In the genomic region with DNA sequence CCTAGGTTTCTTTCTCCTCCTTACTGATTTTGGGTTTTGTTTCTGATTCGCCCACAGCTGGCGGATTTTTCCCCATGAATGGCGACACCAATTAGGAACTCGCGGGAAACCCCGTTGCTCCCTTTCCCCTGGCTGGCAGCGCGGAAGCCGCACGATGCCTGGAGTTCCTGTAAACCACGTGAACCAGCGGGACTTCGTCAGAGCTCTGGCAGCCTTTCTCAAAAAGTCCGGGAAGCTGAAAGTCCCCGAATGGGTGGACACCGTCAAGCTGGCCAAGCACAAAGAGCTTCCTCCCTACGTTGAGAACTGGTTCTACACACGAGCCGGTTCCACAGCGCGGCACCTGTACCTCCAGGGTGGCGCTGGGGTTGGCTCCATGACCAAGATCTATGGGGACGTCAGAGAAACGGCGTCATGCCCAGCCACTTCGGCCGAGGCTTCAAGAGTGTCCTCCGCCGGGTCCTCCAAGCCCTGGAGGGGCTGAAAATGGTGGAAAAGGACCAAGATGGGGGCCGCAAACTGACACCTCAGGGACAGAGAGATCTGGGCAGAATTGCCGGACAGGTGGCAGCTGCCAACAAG, we compare ENCODE assay signal across 14 cellular contexts. TPM values are rescaled to one million over a fixed set of nuclear protein-coding genes. Genes with fewer than 3 reads are reported as not detected.
DNase-seq lines count a peak whose midpoint lies in the region; ATAC-seq and TF ChIP-seq lines count a peak whose summit lies in the region.
"Had no signal": no experiment of that assay in that cellular context is flagged by ENCODE, and none has a peak within 500 bp of the region (broad histone marks: within the 10 kb centered on the region; RNA-seq: fewer than 3 reads in every experiment).

No MANE protein-coding gene starts in this region.

- WGBS in adrenal gland, 4 donors, result 51 to 75% (median 61%) methylated on average over 26 to 31 of the region's 31 CpGs
- 52 to 69% methylated on average over 31 of the region's 31 CpGs for WGBS in heart right ventricle, 2 donors

- intact Hi-C loops in adrenal gland (cut with DNase I), result no loop called here
- intact Hi-C loops in heart right ventricle (cut with DNase I), result loop anchor here in 5 of 10 donors (5.0 kb wide), 3 partner anchors 37 to 217 kb away; a partner anchor contains a TSS

- TF ChIP-seq POLR2A in adrenal gland (IDR thresholded peaks at IDR 0.05), result no peak

- no peak for TF ChIP-seq CTCF in AG10803 (conservative IDR thresholded peaks at IDR 0.05; ENCODE audit: low read length)
- TF ChIP-seq CTCF in adrenal gland (IDR thresholded peaks at IDR 0.05), result no peak
- TF ChIP-seq CTCF in heart right ventricle (IDR thresholded peaks at IDR 0.05), result no peak
- TF ChIP-seq CTCF in neural crest cell (conservative IDR thresholded peaks at IDR 0.05), result no peak

- H3K27me3 ChIP-seq in adrenal gland (peaks cover 7% of the 10 kb centered on the region), heart right ventricle (peaks cover 0 to 14% (median 10%) of the 10 kb centered on the region in 7 donors)

- no peaks in the 10 kb centered on the region for H3K9me3 ChIP-seq in adrenal gland (replicated peaks in 1 of 3)
- H3K9me3 ChIP-seq in heart right ventricle, result no peaks in the 10 kb centered on the region

- ATAC-seq in heart right ventricle, result no peak
- ATAC-seq: natural killer cell treated with Interleukin-12 subunit alpha and Interleukin-12 subunit beta and Interleukin-15 and Interleukin-18, amount 100 ng/mL, for 72 hours had no signal

- peak; percentile 37 for DNase-seq in AG10803 (ENCODE audit: low read depth)
- DNase-seq in adrenal gland, result peak; percentile 20 to 73 (median 46)
- DNase-seq in heart right ventricle, result peak; percentile 45 to 57
- DNase-seq in neural crest cell (ENCODE audit: low read depth, low spot score), result no peak
- no peak for DNase-seq in NCI-H2171 treated with DMSO at 0.1 percent for 48 hours (lab: John Stamatoyannopoulos, UW)
- DNase-seq in activated CD4-positive, CD25-positive, alpha-beta regulatory T cell (lab: John Stamatoyannopoulos, UW), result no peak
- DNase-seq in AG08396 (ENCODE audit: low spot score), result no peak
- DNase-seq in activated effector memory CD4-positive, alpha-beta T cell treated with anti-CD3 and anti-CD28 coated beads, Interleukin-2, amount 50 U/mL, for 16 hours, result no peak
- DNase-seq: activated CD4-positive, alpha-beta memory T cell treated with anti-CD3 and anti-CD28 coated beads, Interleukin-2, amount 10 ng/mL, durations not matched to agents 7 days and 5 days; activated effector memory CD4-positive, alpha-beta T cell treated with Interleukin-2 at 50 U/mL for 16 hours; NCI-H510A; T-helper 9 cell had no signal

- H3K27ac ChIP-seq in adrenal gland (no peak overlapping the region), heart right ventricle (peak overlapping the region in 3 of 10 donors; percentile 32 to 67 (median 47))
- H3K27ac ChIP-seq: epithelial cell of prostate had no signal

- H3K4me3 Mint-ChIP-seq in neural crest cell, result peak overlapping the region; percentile 12
- H3K4me3 Mint-ChIP-seq: activated CD4-positive, alpha-beta memory T cell treated with anti-CD3 and anti-CD28 coated beads, Interleukin-2, amount 10 ng/mL, durations not matched to agents 7 days and 5 days; natural killer cell treated with Interleukin-12 subunit alpha and Interleukin-12 subunit beta and Interleukin-15 and Interleukin-18, amount 100 ng/mL, for 72 hours had no signal

- peak overlapping the region; percentile 28 for H3K4me3 ChIP-seq in AG10803 (ENCODE audit: low read length)
- no peak overlapping the region for H3K4me3 ChIP-seq in adrenal gland
- peak overlapping the region in 5 of 10 donors; percentile 0 to 36 (median 25) for H3K4me3 ChIP-seq in heart right ventricle

- H3K9me3 Mint-ChIP-seq in neural crest cell, result no peaks in the 10 kb centered on the region
- H3K9me3 Mint-ChIP-seq: activated CD4-positive, alpha-beta memory T cell treated with anti-CD3 and anti-CD28 coated beads, Interleukin-2, amount 10 ng/mL, durations not matched to agents 7 days and 5 days; natural killer cell treated with Interleukin-12 subunit alpha and Interleukin-12 subunit beta and Interleukin-15 and Interleukin-18, amount 100 ng/mL, for 72 hours had no signal

- no peaks in the 10 kb centered on the region for H3K36me3 Mint-ChIP-seq in neural crest cell (ENCODE audit: low read depth)

- H3K4me1 ChIP-seq in adrenal gland (replicated peaks in 1 of 2), result peaks cover 6 to 15% of the 10 kb centered on the region in 2 donors
- H3K4me1 ChIP-seq in heart right ventricle, result peaks cover 0 to 21% (median 14%) of the 10 kb centered on the region in 9 donors

- H3K36me3 ChIP-seq in adrenal gland (replicated peaks in 1 of 2) (no peaks in the 10 kb centered on the region), heart right ventricle (peaks cover 0 to 2% (median 0%) of the 10 kb centered on the region in 9 donors)

- peaks cover 10% of the 10 kb centered on the region for H3K27me3 Mint-ChIP-seq in neural crest cell (ENCODE audit: low read depth)
- H3K27me3 Mint-ChIP-seq: activated CD4-positive, alpha-beta memory T cell treated with anti-CD3 and anti-CD28 coated beads, Interleukin-2, amount 10 ng/mL, durations not matched to agents 7 days and 5 days had no signal

- H3K4me1 Mint-ChIP-seq in neural crest cell, result peaks cover 26% of the 10 kb centered on the region

- no peak overlapping the region for H3K27ac Mint-ChIP-seq in neural crest cell (ENCODE audit: unreplicated experiment)
- H3K27ac Mint-ChIP-seq: activated CD4-positive, alpha-beta memory T cell treated with anti-CD3 and anti-CD28 coated beads, Interleukin-2, amount 10 ng/mL, durations not matched to agents 7 days and 5 days; natural killer cell treated with Interleukin-12 subunit alpha and Interleukin-12 subunit beta and Interleukin-15 and Interleukin-18, amount 100 ng/mL, for 72 hours had no signal

RNA-seq across cellular contexts. Expression of a gene that starts 3.2 kb away (rescaled TPM):
- total RNA-seq in adrenal gland (100 to 1,000 TPM in 1 of 8 donors, 10 to 100 TPM in 7; 63.4 to 241 (median 76.1) TPM), heart right ventricle (10 to 100 TPM in 9 of 10 donors, 1 to 10 TPM in 1; 7.5 to 20.5 (median 10.9) TPM), neural crest cell (50.6 and 58.9 TPM in 2 replicates)
- polyA plus RNA-seq in adrenal gland (100 to 1,000 TPM in 1 of 3 donors, 1 to 10 TPM in 2; 7.1 to 189 (median 8.5) TPM), heart right ventricle (10 to 100 TPM in 1 of 2 donors, 1 to 10 TPM in 1; 2.6 to 10.4 TPM)

RNA-seq across cellular contexts. Expression of a gene that starts 7.5 kb away (rescaled TPM):
- total RNA-seq in adrenal gland, result 10 to 100 TPM; 22.8 to 45.7 (median 27.0) TPM
- polyA plus RNA-seq in adrenal gland, result 10 to 100 TPM in 1 of 3 donors, 1 to 10 TPM in 2; 5.3 to 46.3 (median 5.6) TPM
- total RNA-seq in heart right ventricle, result 10 to 100 TPM in 1 of 10 donors, 1 to 10 TPM in 9; 4.7 to 10.3 (median 6.8) TPM
- polyA plus RNA-seq in heart right ventricle, result 1 to 10 TPM; 1.8 to 3.2 TPM
- 23.6 and 23.7 TPM in 2 replicates for total RNA-seq in neural crest cell

RNA-seq across cellular contexts. Expression of a gene that starts 37.4 kb away (rescaled TPM):
- total RNA-seq in adrenal gland (10 to 100 TPM in 2 of 8 donors, 1 to 10 TPM in 6; 4.4 to 17.3 (median 8.3) TPM), heart right ventricle (10 to 100 TPM in 1 of 10 donors, 1 to 10 TPM in 9; 6.5 to 10.1 (median 7.8) TPM), neural crest cell (12.9 and 14.1 TPM in 2 replicates)
- polyA plus RNA-seq in adrenal gland (10 to 100 TPM in 2 of 3 donors, 1 to 10 TPM in 1; 9.4 to 17.1 (median 13.4) TPM), heart right ventricle (1 to 10 TPM; 6.9 to 7.8 TPM)

RNA-seq across cellular contexts. Expression of a gene that starts 37.7 kb away (rescaled TPM):
- total RNA-seq in adrenal gland, result 1 to 10 TPM; 1.3 to 4.0 (median 2.2) TPM
- 1 to 10 TPM; 3.8 to 5.7 (median 4.6) TPM for polyA plus RNA-seq in adrenal gland
- total RNA-seq in heart right ventricle, result 1 to 10 TPM in 3 of 10 donors, under 1 TPM in 7; 0.35 to 1.7 (median 0.83) TPM
- 1 to 10 TPM in 1 of 2 donors, under 1 TPM in 1; 0.78 to 1.3 TPM for polyA plus RNA-seq in heart right ventricle
- total RNA-seq in neural crest cell, result 7.5 and 8.0 TPM in 2 replicates

Comparison
In these comparisons a context has a peak if more than half of its experiments do, and no peak if none do; other contexts are left out.
1. DNase-seq: peak in AG10803 (single experiment), adrenal gland (7 of 7) and heart right ventricle (2 of 2); none in neural crest cell (single experiment), NCI-H2171 treated with DMSO at 0.1 percent for 48 hours (single experiment), activated CD4-positive, CD25-positive, alpha-beta regulatory T cell (0 of 4), AG08396 (single experiment) and activated effector memory CD4-positive, alpha-beta T cell treated with anti-CD3 and anti-CD28 coated beads, Interleukin-2, amount 50 U/mL, for 16 hours (single experiment).